ENCODE assay signal across 9 cellular contexts in genomic region chr18:58998421-58999203, GRCh38.
A peak's percentile ranks its signal among the peaks of the same experiment; 100 is the strongest.
DNase-seq lines count a peak whose midpoint lies in the region; ATAC-seq, FAIRE-seq and TF ChIP-seq lines count a peak whose summit lies in the region.
"Had no signal": no experiment of that assay in that cellular context is flagged by ENCODE, and none has a peak within 500 bp of the region (broad histone marks: within the 10 kb centered on the region; RNA-seq: fewer than 3 reads in every experiment).

No MANE protein-coding gene starts in this region.

- TF ChIP-seq POLR2A in A549 (IDR thresholded peaks at IDR 0.05; ENCODE audit: low read length) = no peak

- H3K4me2 ChIP-seq in A549 = peak overlapping the region; percentile 56

- no peaks in the 10 kb centered on the region for H3K9me3 Mint-ChIP-seq in mesothelial cell of epicardium
- H3K9me3 Mint-ChIP-seq in activated naive CD8-positive, alpha-beta T cell treated with anti-CD3 and anti-CD28 coated beads for 36 hours = no peaks in the 10 kb centered on the region
- no peaks in the 10 kb centered on the region for H3K9me3 Mint-ChIP-seq in T-cell
- H3K9me3 Mint-ChIP-seq: dendritic cell treated with granulocyte-macrophage colony-stimulating factor and Interleukin-4, amounts not matched to agents 40 ng/mL and 50 ng/mL, for 4 days had no signal

- intact Hi-C loops in ascending aorta (cut with DNase I) = loop anchor here (2.0 to 5.0 kb wide), 3 partner anchors 24 to 216 kb away; no protein-coding TSS in a partner anchor

- H3K4me3 ChIP-seq in A549 (no peak overlapping the region), ascending aorta (peak overlapping the region in 1 of 2 donors; percentile 12)

- TF ChIP-seq CTCF in A549 (IDR thresholded peaks at IDR 0.05) = no peak
- peak in 1 of 3 experiments; percentile 41 for TF ChIP-seq CTCF in ascending aorta (IDR thresholded peaks at IDR 0.05)
- TF ChIP-seq CTCF in mesothelial cell of epicardium (IDR thresholded peaks at IDR 0.05; ENCODE audit: unreplicated experiment) = no peak

- no peaks in the 10 kb centered on the region for H3K36me3 ChIP-seq in ascending aorta

- CTCF ChIA-PET in A549 (lab: Yijun Ruan, JAX) = interaction anchor here (1.2 to 2.0 kb wide), 2 partner anchors 71 to 212 kb away, joined by 3 to 5 read pairs; no protein-coding TSS in a partner anchor
- CTCF ChIA-PET in T-cell (lab: Charles Lee) = no interaction called here

- peaks cover 60% of the 10 kb centered on the region for H3K4me1 ChIP-seq in A549
- H3K4me1 ChIP-seq in ascending aorta = peaks cover 9 to 37% of the 10 kb centered on the region in 2 donors

- WGBS in A549 (ENCODE audit: missing lambda C conversion rate) = 76% methylated on average over 13 of the region's 13 CpGs

- FAIRE-seq in A549 (lab: Jason Lieb, UNC) = no peak

- POLR2A ChIA-PET in A549 (lab: Yijun Ruan, JAX) = interaction anchor here (0.9 kb wide), 1 partner anchor 10 kb away, joined by 4 read pairs; no protein-coding TSS in a partner anchor
- POLR2A ChIA-PET in T-cell (lab: Charles Lee) = no interaction called here

- no peak for TF ChIP-seq EP300 in A549 (IDR thresholded peaks at IDR 0.05)

- H3K36me3 Mint-ChIP-seq in mesothelial cell of epicardium (no peaks in the 10 kb centered on the region), T-cell (no peaks in the 10 kb centered on the region)
- no peaks in the 10 kb centered on the region for H3K36me3 Mint-ChIP-seq in activated naive CD8-positive, alpha-beta T cell treated with anti-CD3 and anti-CD28 coated beads for 36 hours

- no peaks in the 10 kb centered on the region for H3K27me3 Mint-ChIP-seq in mesothelial cell of epicardium (ENCODE audit: low read depth)
- H3K27me3 Mint-ChIP-seq in activated naive CD8-positive, alpha-beta T cell treated with anti-CD3 and anti-CD28 coated beads for 36 hours = peaks cover 26% of the 10 kb centered on the region
- peaks cover 9 to 22% of the 10 kb centered on the region in 2 donors for H3K27me3 Mint-ChIP-seq in T-cell
- H3K27me3 Mint-ChIP-seq: dendritic cell treated with granulocyte-macrophage colony-stimulating factor and Interleukin-4, amounts not matched to agents 40 ng/mL and 50 ng/mL, for 4 days had no signal

- no peak for TF ChIP-seq RAD21 in A549 (conservative IDR thresholded peaks at IDR 0.05 in 1 of 2, IDR thresholded peaks at IDR 0.05 in 1 of 2)

- peaks cover 21% of the 10 kb centered on the region for H3K4me1 Mint-ChIP-seq in mesothelial cell of epicardium
- H3K4me1 Mint-ChIP-seq in activated naive CD8-positive, alpha-beta T cell treated with anti-CD3 and anti-CD28 coated beads for 36 hours = no peaks in the 10 kb centered on the region
- H3K4me1 Mint-ChIP-seq in T-cell = no peaks in the 10 kb centered on the region

- H3K27me3 ChIP-seq in ascending aorta = no peaks in the 10 kb centered on the region

- H3K27ac Mint-ChIP-seq in mesothelial cell of epicardium = no peak overlapping the region
- H3K27ac Mint-ChIP-seq in activated naive CD8-positive, alpha-beta T cell treated with anti-CD3 and anti-CD28 coated beads for 36 hours = no peak overlapping the region
- H3K27ac Mint-ChIP-seq in T-cell = no peak overlapping the region
- H3K27ac Mint-ChIP-seq: dendritic cell treated with granulocyte-macrophage colony-stimulating factor and Interleukin-4, amounts not matched to agents 40 ng/mL and 50 ng/mL, for 4 days had no signal

- no peak overlapping the region for H3K4me3 Mint-ChIP-seq in mesothelial cell of epicardium
- H3K4me3 Mint-ChIP-seq in activated naive CD8-positive, alpha-beta T cell treated with anti-CD3 and anti-CD28 coated beads for 36 hours = no peak overlapping the region
- H3K4me3 Mint-ChIP-seq in T-cell = no peak overlapping the region
- H3K4me3 Mint-ChIP-seq: dendritic cell treated with granulocyte-macrophage colony-stimulating factor and Interleukin-4, amounts not matched to agents 40 ng/mL and 50 ng/mL, for 4 days had no signal

- H3K27ac ChIP-seq in A549 (peak overlapping the region; percentile 89 to 92), ascending aorta (peak overlapping the region; percentile 93 to 95)

- H3K9me3 ChIP-seq in A549 (0 out of 3 replicates have a peak, but pooled peaks cover 4% of the 10 kb centered on the region), ascending aorta (no peaks in the 10 kb centered on the region)

- peak; percentile 64 to 66; a peak in 4 of 6 replicates for ATAC-seq in A549
- ATAC-seq in HG02852 (IDR thresholded peaks at IDR 0.05; ENCODE audit: unreplicated experiment) = peak; percentile 75
- peak; percentile 30 for ATAC-seq in left lobe of liver
- ATAC-seq in T-cell (replicated peaks in 1 of 4) = no peak

- DNase-seq in A549 (ENCODE audit: low read depth in 1 of 2, low spot score in 1 of 2) (peak in 1 of 2 experiments; percentile 42), ascending aorta (ENCODE audit: low spot score in 2 of 2) (peak in 1 of 2 donors; percentile 91), left lobe of liver (ENCODE audit: low spot score) (no peak), mesothelial cell of epicardium (ENCODE audit: low spot score in 2 of 2, unreplicated experiment in 2 of 2) (no peak), T-cell (no peak), HuH-7 (ENCODE audit: low spot score) (no peak)
- DNase-seq in activated naive CD8-positive, alpha-beta T cell treated with anti-CD3 and anti-CD28 coated beads for 36 hours = no peak

TF ChIP-seq in A549, 52 proteins besides CTCF, POLR2A, EP300 and RAD21:
- TF ChIP-seq HES2 (IDR thresholded peaks at IDR 0.05) (no peak), ELK1 (IDR thresholded peaks at IDR 0.05; ENCODE audit: low read depth, low read length) (no peak), FOSL2 (IDR thresholded peaks at IDR 0.05) (no peak), FOSL2 (CRISPR knock-in tag; IDR thresholded peaks at IDR 0.05) (no peak; the same call in 1 of the 2 replicates), RNF2 (IDR thresholded peaks at IDR 0.05; ENCODE audit: borderline replicate concordance, low read depth) (no peak), MAZ (IDR thresholded peaks at IDR 0.05; ENCODE audit: borderline replicate concordance, low read depth, low read length) (no peak), NPAS2 (CRISPR knock-in tag; IDR thresholded peaks at IDR 0.05; ENCODE audit: borderline replicate concordance) (no peak), RCOR1 (IDR thresholded peaks at IDR 0.05; ENCODE audit: low read depth, low read length) (no peak), SREBF2 (IDR thresholded peaks at IDR 0.05) (no peak), ATOH8 (CRISPR knock-in tag; IDR thresholded peaks at IDR 0.05; ENCODE audit: low read depth) (no peak), ZNF302 (CRISPR knock-in tag; IDR thresholded peaks at IDR 0.05) (no peak), JUNB (IDR thresholded peaks at IDR 0.05) (no peak), MAX (IDR thresholded peaks at IDR 0.05) (no peak), CHD4 (IDR thresholded peaks at IDR 0.05; ENCODE audit: borderline replicate concordance) (no peak), RFX5 (IDR thresholded peaks at IDR 0.05) (no peak), SMC3 (IDR thresholded peaks at IDR 0.05) (no peak), EHF (CRISPR knock-in tag; IDR thresholded peaks at IDR 0.05) (no peak), CBX2 (IDR thresholded peaks at IDR 0.05; ENCODE audit: borderline replicate concordance, low read depth) (no peak), HOXB5 (CRISPR knock-in tag; IDR thresholded peaks at IDR 0.05) (no peak), MYC (IDR thresholded peaks at IDR 0.05; ENCODE audit: borderline replicate concordance, low read length) (no peak), RARB (CRISPR knock-in tag; IDR thresholded peaks at IDR 0.05) (no peak)

Comparison
In these comparisons a context has a peak if more than half of its experiments do, and no peak if none do; other contexts are left out.
1. ATAC-seq: peak in A549 (2 of 2), HG02852 (single experiment) and left lobe of liver (single experiment); none in T-cell (0 of 4).